ENCODE assay signal across 8 cellular contexts in the genomic region with DNA sequence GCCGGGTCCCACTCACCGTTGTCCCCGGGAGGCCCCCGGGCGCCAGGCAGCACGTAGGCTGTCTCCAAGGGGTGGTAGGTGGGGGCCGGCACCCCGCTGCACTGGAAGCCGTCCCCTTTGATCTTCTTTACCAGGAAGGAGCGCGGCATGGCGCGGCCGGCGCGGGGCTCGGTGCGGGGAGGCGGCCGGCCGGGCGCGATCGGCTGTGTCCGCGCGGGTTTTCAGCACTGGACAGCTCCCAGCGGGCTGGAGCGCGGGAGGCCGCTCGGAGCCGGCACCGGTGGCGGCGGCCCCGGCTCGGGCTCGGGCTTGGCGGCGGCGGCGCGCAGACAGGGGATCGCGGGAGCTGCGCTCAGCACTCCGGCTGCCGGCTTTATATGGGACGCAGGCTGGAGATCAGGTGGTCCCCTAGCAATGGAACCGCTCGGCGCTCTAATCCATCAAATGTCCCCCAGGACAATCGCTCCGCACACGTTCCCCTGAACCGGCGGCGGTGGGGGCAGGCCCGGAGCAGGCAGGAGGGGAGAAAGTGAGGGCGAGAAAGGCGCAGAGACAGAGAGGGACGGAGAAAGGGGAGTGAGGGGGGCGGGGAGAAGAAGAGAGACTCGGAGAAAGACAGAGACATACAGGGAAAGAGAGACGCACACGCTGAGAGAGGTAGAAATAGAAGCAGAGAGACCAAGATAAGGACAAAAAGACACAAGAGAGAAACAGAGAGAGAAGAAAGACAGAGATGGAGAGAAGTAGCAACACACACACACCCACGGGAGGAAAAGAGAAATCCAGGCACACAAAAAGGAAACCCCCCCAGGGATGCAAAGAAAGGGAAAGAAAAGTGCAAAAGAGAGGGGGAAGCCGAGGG. TPM values are rescaled to one million over a fixed set of nuclear protein-coding genes. Genes with fewer than 3 reads are reported as not detected.
DNase-seq lines count a peak whose midpoint lies in the region; ATAC-seq, FAIRE-seq and TF ChIP-seq lines count a peak whose summit lies in the region.

A gene (minus strand): TSS at position 350 of the 862 bp plus-strand sequence. CDS start 201 bp downstream, at position 149.

- H3K79me2 ChIP-seq in HepG2 (ENCODE audit: insufficient read depth, low read length), result no peaks in the 10 kb centered on the region

- CTCF ChIA-PET in activated CD4-positive, alpha-beta T cell treated with anti-CD3 and anti-CD28 coated beads, Interleukin-2, amount 10 ng/mL, durations not matched to agents 7 days and 5 days (lab: Charles Lee), result interaction anchor here (1.0 to 1.5 kb wide), 2 partner anchors 9 to 13 kb away, joined by 3 to 4 read pairs; no protein-coding TSS in a partner anchor
- CTCF ChIA-PET in HepG2 (lab: Yijun Ruan, JAX; ENCODE audit: low intra/inter-chr PET ratio, low total read pairs), result no interaction called here

- no TSS peak for BruUV-seq in HepG2 (replicated peaks; lab: Mats Ljungman, UMichigan)

- no peak within 1 kb of the TSS for H3K4me3 Mint-ChIP-seq in activated CD4-positive, alpha-beta T cell treated with anti-CD3 and anti-CD28 coated beads, Interleukin-2, amount 10 ng/mL, durations not matched to agents 7 days and 5 days

- TF ChIP-seq CTCF in coronary artery (IDR thresholded peaks at IDR 0.05), result no peak
- TF ChIP-seq CTCF in HepG2 (CRISPR knock-in tag; IDR thresholded peaks at IDR 0.05), result no peak

- peaks cover 2% of the 10 kb centered on the region for H3K36me3 Mint-ChIP-seq in activated CD4-positive, alpha-beta T cell treated with anti-CD3 and anti-CD28 coated beads, Interleukin-2, amount 10 ng/mL, durations not matched to agents 7 days and 5 days (ENCODE audit: low read depth)

- TF ChIP-seq EP300 in HepG2 (IDR thresholded peaks at IDR 0.05; ENCODE audit: low read depth in 2 of 2, low read length in 2 of 2) (no peak), HepG2 (CRISPR knock-in tag; IDR thresholded peaks at IDR 0.05; ENCODE audit: borderline replicate concordance) (no peak)

- TF ChIP-seq RAD21 in HepG2 (CRISPR knock-in tag; IDR thresholded peaks at IDR 0.05), result peak; percentile 78

- H2AFZ ChIP-seq in HepG2 (ENCODE audit: low read length), result no peak within 1 kb of the TSS

- H3K4me3 ChIP-seq in coronary artery, result peak within 1 kb of the TSS; percentile 54
- H3K4me3 ChIP-seq in HepG2 (replicated peaks in 1 of 3; ENCODE audit: insufficient read depth in 1 of 3, low read depth in 2 of 3, low read length in 3 of 3), result peak within 1 kb of the TSS in 1 of 3 experiments; percentile 7; a peak in 1 of 6 replicates

- no peaks in the 10 kb centered on the region for H3K36me3 ChIP-seq in HepG2 (replicated peaks in 1 of 2; ENCODE audit: control insufficient read depth in 1 of 2, insufficient read depth in 2 of 2, low read length in 2 of 2)

- 5% methylated on average over 44 of the region's 69 CpGs for WGBS in HepG2 (ENCODE audit: low lambda C conversion rate)

- H3K4me2 ChIP-seq in HepG2 (ENCODE audit: low read depth, low read length), result peak within 1 kb of the TSS; percentile 48

- peaks cover 27% of the 10 kb centered on the region; the same call in 1 of the 2 replicates for H4K20me1 ChIP-seq in HepG2 (ENCODE audit: insufficient read depth, low read length)

- ATAC-seq in HepG2, result peak; percentile 94

- peaks cover 66% of the 10 kb centered on the region for H3K27me3 Mint-ChIP-seq in activated CD4-positive, alpha-beta T cell treated with anti-CD3 and anti-CD28 coated beads, Interleukin-2, amount 10 ng/mL, durations not matched to agents 7 days and 5 days

- H3K27ac Mint-ChIP-seq in activated CD4-positive, alpha-beta T cell treated with anti-CD3 and anti-CD28 coated beads, Interleukin-2, amount 10 ng/mL, durations not matched to agents 7 days and 5 days, result no peak within 1 kb of the TSS

- no peaks in the 10 kb centered on the region for H3K9me3 ChIP-seq in HepG2 (ENCODE audit: low read length)

- no peak within 1 kb of the TSS for H3K27ac ChIP-seq in coronary artery
- no peak within 1 kb of the TSS for H3K27ac ChIP-seq in HepG2 (ENCODE audit: extremely low read length, insufficient read depth, low read length)

- no peak within 1 kb of the TSS for H3K9ac ChIP-seq in HepG2 (ENCODE audit: insufficient read depth, low read depth, low read length)

- DNase-seq in COLO829 (ENCODE audit: low spot score), result peak; percentile 53
- peak; percentile 73 for DNase-seq in M059J (ENCODE audit: low read depth)
- DNase-seq in activated CD4-positive, alpha-beta T cell treated with anti-CD3 and anti-CD28 coated beads, Interleukin-2, amount 10 ng/mL, durations not matched to agents 7 days and 5 days, result peak; percentile 66
- DNase-seq in coronary artery (ENCODE audit: low spot score), result no peak
- peak; percentile 54 for DNase-seq in HepG2 (ENCODE audit: low spot score)
- peak; percentile 53 to 56 for DNase-seq in stimulated activated CD4-positive, alpha-beta T cell treated with anti-CD3 and anti-CD28 coated beads, Interleukin-4, amount 100 ng/mL, for 48 hours (ENCODE audit: low read depth in 2 of 2)
- DNase-seq in GM19240 (ENCODE audit: insufficient read length, low spot score), result no peak
- no peak for DNase-seq in NCI-H128 (lab: John Stamatoyannopoulos, UW; ENCODE audit: unreplicated experiment)

- H3K27me3 ChIP-seq in HepG2 (ENCODE audit: control insufficient read depth in 1 of 2, insufficient read depth in 2 of 2, low read length in 2 of 2), result peaks cover 15 to 63% of the 10 kb centered on the region in 2 experiments; a peak in 4 of 5 replicates

- no peak for FAIRE-seq in HepG2 (lab: Jason Lieb, UNC)

- intact Hi-C loops in HepG2 (cut with micrococcal nuclease; ENCODE audit: unreplicated experiment), result loop anchor here (1.0 to 5.0 kb wide), 2 partner anchors 63 to 202 kb away; no protein-coding TSS in a partner anchor

- in situ Hi-C loops in HepG2 (cut with HindIII; ENCODE audit: extremely low pct_ligation_motif_present, low pct_unique_long_range_greater_than_20kb), result no loop called here

- no peak for TF ChIP-seq POLR2A in HepG2 (IDR thresholded peaks at IDR 0.05; ENCODE audit: insufficient read depth in 1 of 2, low read depth in 2 of 2, low read length in 2 of 2)

- POLR2A ChIA-PET in activated CD4-positive, alpha-beta T cell treated with anti-CD3 and anti-CD28 coated beads, Interleukin-2, amount 10 ng/mL, durations not matched to agents 7 days and 5 days (lab: Charles Lee), result no interaction called here
- POLR2A ChIA-PET in HepG2 (lab: Yijun Ruan, JAX), result interaction anchor here (1.3 kb wide), 2 partner anchors 29 to 329 kb away, joined by 3 to 4 read pairs; a partner anchor contains a TSS

- H3K9me3 Mint-ChIP-seq in activated CD4-positive, alpha-beta T cell treated with anti-CD3 and anti-CD28 coated beads, Interleukin-2, amount 10 ng/mL, durations not matched to agents 7 days and 5 days, result no peaks in the 10 kb centered on the region

- peaks cover 5% of the 10 kb centered on the region; the same call in 1 of the 2 replicates for H3K4me1 ChIP-seq in HepG2 (ENCODE audit: insufficient read depth, low read length)

- H3K4me1 Mint-ChIP-seq in activated CD4-positive, alpha-beta T cell treated with anti-CD3 and anti-CD28 coated beads, Interleukin-2, amount 10 ng/mL, durations not matched to agents 7 days and 5 days, result peaks cover 4% of the 10 kb centered on the region

RNA-seq across cellular contexts. Expression of the gene that starts here (rescaled TPM):
- total RNA-seq in M059J (2014; rRNA removed; shearing (Covaris generic)), result not detected in 2 replicates
- not detected for total RNA-seq in activated CD4-positive, alpha-beta T cell treated with anti-CD3 and anti-CD28 coated beads, Interleukin-2, amount 10 ng/mL, durations not matched to agents 7 days and 5 days
- total RNA-seq in HepG2 (2016; rRNA removed; fragmentation: Illumina TruSeq; extraction: Trizol), result not detected in 2 replicates
- total RNA-seq in HepG2 (2016; cell fraction: cytosol; rRNA removed; fragmentation: Illumina TruSeq; extraction: Trizol; ENCODE audit: low read depth), result not detected in 2 replicates
- total RNA-seq in HepG2 (2016; cell fraction: insoluble cytoplasmic fraction; rRNA removed; fragmentation: Illumina TruSeq; extraction: Trizol), result not detected in 2 replicates
- total RNA-seq in HepG2 (2016; cell fraction: membrane; rRNA removed; fragmentation: Illumina TruSeq; extraction: Trizol), result not detected in 2 replicates
- total RNA-seq in HepG2 (2016; cell fraction: nucleus; rRNA removed; fragmentation: Illumina TruSeq; extraction: Trizol), result not detected in 2 replicates
- polyA plus RNA-seq in HepG2 (2011; rRNA removed), result not detected in 2 replicates
- not detected in 2 replicates for polyA plus RNA-seq in HepG2 (2011; cell fraction: cytosol; rRNA removed)
- polyA plus RNA-seq in HepG2 (2011; cell fraction: nucleus; rRNA removed), result not detected in 2 replicates
- polyA plus RNA-seq in HepG2 (2012), result not detected in 2 replicates
- polyA plus RNA-seq in HepG2 (2016; cell fraction: cytosol; fragmentation: Illumina TruSeq; extraction: Trizol; ENCODE audit: low read depth), result not detected in 2 replicates
- polyA plus RNA-seq in HepG2 (2016; cell fraction: insoluble cytoplasmic fraction; fragmentation: Illumina TruSeq; extraction: Trizol; ENCODE audit: low read depth), result not detected in 2 replicates
- not detected in 2 replicates for polyA plus RNA-seq in HepG2 (2016; cell fraction: membrane; fragmentation: Illumina TruSeq; extraction: Trizol; ENCODE audit: low read depth)
- not detected in 2 replicates for polyA plus RNA-seq in HepG2 (2016; cell fraction: nucleus; fragmentation: Illumina TruSeq; extraction: Trizol; ENCODE audit: insufficient read depth, low read depth)
- not detected in 2 replicates for polyA minus RNA-seq in HepG2 (2011; rRNA and poly(A)+ RNA removed; ENCODE audit: low replicate concordance)
- not detected in 2 replicates for polyA minus RNA-seq in HepG2 (2011; cell fraction: cytosol; rRNA and poly(A)+ RNA removed)
- not detected in 2 replicates for polyA minus RNA-seq in HepG2 (2011; cell fraction: nucleus; rRNA and poly(A)+ RNA removed)

Comparison
In these comparisons a context has a peak if more than half of its experiments do, and no peak if none do; other contexts are left out.
1. Peak in DNase-seq in M059J; RNA of the gene not detected or under 1 TPM.
2. Peak in DNase-seq in activated CD4-positive, alpha-beta T cell treated with anti-CD3 and anti-CD28 coated beads, Interleukin-2, amount 10 ng/mL, durations not matched to agents 7 days and 5 days; RNA of the gene not detected or under 1 TPM.
3. Peak in DNase-seq, ATAC-seq and H3K4me2 ChIP-seq in HepG2; RNA of the gene not detected or under 1 TPM.
4. DNase-seq: peak in COLO829 (single experiment) and stimulated activated CD4-positive, alpha-beta T cell treated with anti-CD3 and anti-CD28 coated beads, Interleukin-4, amount 100 ng/mL, for 48 hours (2 of 2); none in coronary artery (single experiment), GM19240 (single experiment) and NCI-H128 (single experiment).